8 cellular contexts compared by ENCODE assay signal in the genomic region with DNA sequence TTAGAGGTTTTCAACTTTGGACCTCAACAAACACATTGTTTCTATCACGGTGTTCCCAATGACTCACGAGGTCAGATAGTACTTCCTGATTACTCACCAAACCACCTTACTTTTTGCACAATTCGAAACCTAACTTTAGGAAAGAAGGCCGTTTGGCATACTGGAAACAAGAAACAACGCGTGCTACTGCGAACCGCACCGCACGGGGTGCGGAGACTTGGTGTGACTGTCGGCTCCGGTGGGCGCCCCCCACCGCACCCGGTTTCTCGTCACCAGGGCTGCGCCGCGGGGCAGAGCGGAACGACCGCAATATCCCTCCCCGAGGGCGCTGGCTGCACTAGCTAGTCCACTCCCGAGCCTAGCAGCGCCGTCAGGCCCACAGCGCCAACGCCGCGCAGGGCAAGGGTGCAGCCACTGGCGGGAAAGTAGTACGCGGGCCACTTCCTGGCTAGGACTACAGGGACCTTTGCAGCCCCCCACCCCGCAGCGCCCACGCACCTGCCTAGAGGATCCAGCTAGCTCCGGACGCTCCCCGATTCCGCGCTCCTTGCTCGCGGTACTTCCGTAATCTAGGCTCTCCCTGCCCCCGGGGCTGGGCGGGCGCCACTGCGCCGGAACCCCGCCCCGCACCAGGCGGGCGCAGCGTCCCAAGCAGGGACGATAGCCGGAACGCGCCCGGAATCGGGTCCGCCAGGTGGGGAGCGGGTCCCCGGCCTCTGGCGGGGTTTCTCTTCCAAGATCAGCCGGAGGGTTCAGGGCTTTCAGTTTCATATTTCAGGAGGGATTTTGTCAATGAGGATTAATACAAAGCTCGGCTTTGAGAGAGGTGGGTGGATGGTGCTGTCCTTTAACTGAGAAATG. TPM values are rescaled to one million over a fixed set of nuclear protein-coding genes. Genes with fewer than 3 reads are reported as not detected.
DNase-seq lines count a peak whose midpoint lies in the region; ATAC-seq and TF ChIP-seq lines count a peak whose summit lies in the region.

PARP4 (minus strand) TSS at position 571 of the 861 bp plus-strand sequence. CDS start 9,002 bp downstream, outside the sequence.

- peaks cover 9 to 34% (median 22%) of the 10 kb centered on the region in 10 experiments for H3K4me1 ChIP-seq in BLaER1 treated with 17β-estradiol and CSF1 and Interleukin-3, amounts not matched to agents 10 nM and 100 nM
- H3K4me1 ChIP-seq in ectodermal cell (ENCODE audit: control insufficient read depth, insufficient read depth, low read length), result peaks cover 8% of the 10 kb centered on the region
- H3K4me1 ChIP-seq in lung (ENCODE audit: control insufficient read depth in 2 of 2, insufficient read depth in 2 of 2, low read length in 2 of 2), result peaks cover 0 to 7% of the 10 kb centered on the region in 2 donors

- ATAC-seq in HG03378 (IDR thresholded peaks at IDR 0.05; ENCODE audit: unreplicated experiment) (peak; percentile 61), lung (ENCODE audit: insufficient read depth, low FRiP score) (peak; percentile 95)

- TF ChIP-seq POLR2A in GM19193 (IDR thresholded peaks at IDR 0.05; ENCODE audit: extremely low read depth, insufficient read depth, insufficient read length), result peak; percentile 89

- H3K4me2 ChIP-seq in BLaER1 treated with 17β-estradiol and CSF1 and Interleukin-3, amounts not matched to agents 10 nM and 100 nM, result peak within 1 kb of the TSS; percentile 89 to 99 (median 96)

- DNase-seq in NCI-H774 (lab: John Stamatoyannopoulos, UW) (peak; percentile 50), lung (ENCODE audit: low spot score) (peak; percentile 83)
- peak; percentile 78 for DNase-seq in activated CD4-positive, alpha-beta memory T cell treated with anti-CD3 and anti-CD28 coated beads, Interleukin-2, amount 10 ng/mL, durations not matched to agents 7 days and 5 days
- DNase-seq in stimulated activated CD4-positive, alpha-beta T cell treated with anti-CD3 and anti-CD28 coated beads, TNF-alpha, amount 100 ng/mL, for 48 hours (ENCODE audit: low read depth in 3 of 3), result peak; percentile 35 to 54 (median 45)

- peaks cover 32% of the 10 kb centered on the region for H3K4me1 Mint-ChIP-seq in activated CD4-positive, alpha-beta memory T cell treated with anti-CD3 and anti-CD28 coated beads, Interleukin-2, amount 10 ng/mL, durations not matched to agents 7 days and 5 days

- H4K20me1 ChIP-seq in BLaER1 treated with 17β-estradiol and CSF1 and Interleukin-3, amounts not matched to agents 10 nM and 100 nM, result peaks cover 6 to 39% (median 18%) of the 10 kb centered on the region in 11 experiments; a peak in 16 of 22 replicates

- H3K9me3 ChIP-seq in BLaER1 treated with 17β-estradiol and CSF1 and Interleukin-3, amounts not matched to agents 10 nM and 100 nM (replicated peaks in 1 of 11), result peaks cover 0 to 11% (median 4%) of the 10 kb centered on the region in 11 experiments; a peak in 17 of 22 replicates
- H3K9me3 ChIP-seq in ectodermal cell (ENCODE audit: control insufficient read depth, low read length) (no peaks in the 10 kb centered on the region), lung (ENCODE audit: control insufficient read depth in 2 of 2, insufficient read depth in 1 of 2, low read length in 1 of 2) (no peaks in the 10 kb centered on the region)

- H3K27me3 ChIP-seq in BLaER1 treated with 17β-estradiol and CSF1 and Interleukin-3, amounts not matched to agents 10 nM and 100 nM, result no peaks in the 10 kb centered on the region
- no peaks in the 10 kb centered on the region for H3K27me3 ChIP-seq in ectodermal cell (ENCODE audit: control insufficient read depth, insufficient read depth, low read length, poor library complexity, severe bottlenecking)
- H3K27me3 ChIP-seq in lung (ENCODE audit: control insufficient read depth, insufficient read depth), result no peaks in the 10 kb centered on the region

- peak within 1 kb of the TSS; percentile 84 for H3K27ac Mint-ChIP-seq in activated CD4-positive, alpha-beta memory T cell treated with anti-CD3 and anti-CD28 coated beads, Interleukin-2, amount 10 ng/mL, durations not matched to agents 7 days and 5 days

- no peaks in the 10 kb centered on the region for H3K9me3 Mint-ChIP-seq in activated CD4-positive, alpha-beta memory T cell treated with anti-CD3 and anti-CD28 coated beads, Interleukin-2, amount 10 ng/mL, durations not matched to agents 7 days and 5 days

- peak within 1 kb of the TSS; percentile 86 to 98 (median 93) for H3K27ac ChIP-seq in BLaER1 treated with 17β-estradiol and CSF1 and Interleukin-3, amounts not matched to agents 10 nM and 100 nM
- H3K27ac ChIP-seq in ectodermal cell (ENCODE audit: insufficient read depth, low read depth, low read length, poor library complexity, severe bottlenecking) (peak within 1 kb of the TSS; percentile 19), lung (ENCODE audit: low read depth in 1 of 2, low read length in 1 of 2) (peak within 1 kb of the TSS; percentile 93 to 100)

- H3K9ac ChIP-seq in BLaER1 treated with 17β-estradiol and CSF1 and Interleukin-3, amounts not matched to agents 10 nM and 100 nM, result peak within 1 kb of the TSS; percentile 82 to 96 (median 91)

- H3K27me3 Mint-ChIP-seq in activated CD4-positive, alpha-beta memory T cell treated with anti-CD3 and anti-CD28 coated beads, Interleukin-2, amount 10 ng/mL, durations not matched to agents 7 days and 5 days, result no peaks in the 10 kb centered on the region

- POLR2A ChIA-PET in activated CD4-positive, alpha-beta memory T cell treated with anti-CD3 and anti-CD28 coated beads, Interleukin-2, amount 10 ng/mL, durations not matched to agents 7 days and 5 days (lab: Charles Lee), result interaction anchor here (0.7 to 3.0 kb wide), 9 partner anchors 9 to 261 kb away, joined by 3 to 12 read pairs (median 5); no protein-coding TSS in a partner anchor

- CTCF ChIA-PET in activated CD4-positive, alpha-beta memory T cell treated with anti-CD3 and anti-CD28 coated beads, Interleukin-2, amount 10 ng/mL, durations not matched to agents 7 days and 5 days (lab: Charles Lee), result interaction anchor here (0.6 to 0.8 kb wide), 2 partner anchors 56 to 215 kb away, joined by 3 to 4 read pairs; no protein-coding TSS in a partner anchor

- peak within 1 kb of the TSS; percentile 89 for H3K4me3 Mint-ChIP-seq in activated CD4-positive, alpha-beta memory T cell treated with anti-CD3 and anti-CD28 coated beads, Interleukin-2, amount 10 ng/mL, durations not matched to agents 7 days and 5 days

- no peak for TF ChIP-seq CTCF in lung (IDR thresholded peaks at IDR 0.05; ENCODE audit: control extremely low read depth, extremely low read depth)

- H3K4me3 ChIP-seq in BLaER1 treated with 17β-estradiol and CSF1 and Interleukin-3, amounts not matched to agents 10 nM and 100 nM, result peak within 1 kb of the TSS; percentile 77 to 94 (median 88)
- peak within 1 kb of the TSS; percentile 64 for H3K4me3 ChIP-seq in ectodermal cell (ENCODE audit: insufficient read depth, low read depth, low read length)
- peak within 1 kb of the TSS; percentile 97 for H3K4me3 ChIP-seq in lung

- peaks cover 14 to 25% (median 19%) of the 10 kb centered on the region in 11 experiments for H3K36me3 ChIP-seq in BLaER1 treated with 17β-estradiol and CSF1 and Interleukin-3, amounts not matched to agents 10 nM and 100 nM
- no peaks in the 10 kb centered on the region for H3K36me3 ChIP-seq in ectodermal cell (ENCODE audit: control insufficient read depth, insufficient read depth, low read length)
- no peaks in the 10 kb centered on the region for H3K36me3 ChIP-seq in lung (ENCODE audit: control insufficient read depth in 2 of 2, insufficient read depth in 2 of 2, low read length in 2 of 2)

- WGBS in ectodermal cell, 2 experiments, result 1% methylated on average over 68 of the region's 68 CpGs
- 0% methylated on average over 68 of the region's 68 CpGs for WGBS in lung, 2 donors

- peaks cover 23% of the 10 kb centered on the region for H3K36me3 Mint-ChIP-seq in activated CD4-positive, alpha-beta memory T cell treated with anti-CD3 and anti-CD28 coated beads, Interleukin-2, amount 10 ng/mL, durations not matched to agents 7 days and 5 days (ENCODE audit: low read depth)

RNA-seq across cellular contexts. Expression of gene PARP4, which starts in this region (rescaled TPM):
- total RNA-seq in activated CD4-positive, alpha-beta memory T cell treated with anti-CD3 and anti-CD28 coated beads, Interleukin-2, amount 10 ng/mL, durations not matched to agents 7 days and 5 days, result 10 to 100 TPM; 72.2 to 76.4 TPM
- 39.9 TPM for polyA plus RNA-seq in ectodermal cell (2013, experiment 1 of 4)
- polyA plus RNA-seq in ectodermal cell (2013, experiment 2 of 4), result 43.4 TPM
- 35.6 TPM for polyA plus RNA-seq in ectodermal cell (2013, experiment 3 of 4)
- polyA plus RNA-seq in ectodermal cell (2013, experiment 4 of 4), result 40.4 TPM
- total RNA-seq in lung, result 10 to 100 TPM; 60.7 to 61.1 TPM
- 10 to 100 TPM; 18.4 to 31.7 TPM for polyA plus RNA-seq in lung

Comparison
In these comparisons a context has a peak if more than half of its experiments do, and no peak if none do; other contexts are left out.
1. Peak in every context shown above with its lines: DNase-seq, ATAC-seq, H3K4me3 ChIP-seq and H3K27ac ChIP-seq.
2. H3K27ac ChIP-seq: peak in every context shown above with its lines; median percentile 96 in lung; 93 in BLaER1 treated with 17β-estradiol and CSF1 and Interleukin-3, amounts not matched to agents 10 nM and 100 nM; 19 in ectodermal cell.